8 cellular contexts compared by ENCODE assay signal in the genomic region with DNA sequence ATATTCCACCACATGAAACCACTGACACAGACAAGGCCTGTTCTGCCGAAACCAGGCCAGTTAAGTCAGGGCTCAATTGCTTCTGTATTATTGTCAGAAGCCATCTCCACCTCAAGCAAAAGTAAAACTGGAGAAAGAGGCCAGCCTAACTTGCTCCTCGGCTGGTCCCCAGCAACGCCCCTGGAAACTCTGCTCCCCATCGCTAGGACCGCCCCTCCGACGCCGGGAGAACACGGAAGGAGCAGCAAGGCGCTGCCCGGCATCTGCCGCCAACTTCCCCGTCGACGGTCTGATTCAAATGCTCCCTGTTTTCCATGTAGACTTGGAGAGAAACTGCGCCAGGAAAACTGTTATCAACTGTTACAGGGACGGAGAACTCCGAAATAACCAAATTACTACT. TPM values are rescaled to one million over a fixed set of nuclear protein-coding genes. Genes with fewer than 3 reads are reported as not detected.
DNase-seq lines count a peak whose midpoint lies in the region; ATAC-seq and TF ChIP-seq lines count a peak whose summit lies in the region.
"Not testable (repeated sequence)": the region's sequence is repeated elsewhere in the genome, so short reads cannot be mapped to it uniquely, and the experiment has no call there.

No MANE protein-coding gene starts in this region.

- H3K79me2 ChIP-seq in PC-3 (ENCODE audit: low read length): peaks cover 32% of the 10 kb centered on the region

- peak; percentile 10 for DNase-seq in EL
- DNase-seq in PC-3; activated naive CD4-positive, alpha-beta T cell treated with anti-CD3 and anti-CD28 coated beads, Interleukin-2, amount 50 U/mL, for 72 hours (ENCODE audit: low spot score in 2 of 2): not testable (repeated sequence)
- peak; percentile 9 for DNase-seq in fibroblast of pulmonary artery (ENCODE audit: low read depth)
- DNase-seq in stimulated activated naive CD8-positive, alpha-beta T cell treated with anti-CD3 and anti-CD28 coated beads, Interleukin-15, amount 100 ng/mL, for 72 hours: peak; percentile 20 to 23

- TF ChIP-seq CTCF in PC-3 (conservative IDR thresholded peaks at IDR 0.05; ENCODE audit: low read depth, low read length); fibroblast of pulmonary artery (IDR thresholded peaks at IDR 0.05; ENCODE audit: low read length, missing control alignments): not testable (repeated sequence)

- H3F3A ChIP-seq in PC-3 (ENCODE audit: low read length, unreplicated experiment): not testable (repeated sequence)

- not testable (repeated sequence) for H3K36me3 ChIP-seq in PC-3 (ENCODE audit: low read depth, low read length)

- not testable (repeated sequence) for H3K4me1 Mint-ChIP-seq in stimulated activated naive CD8-positive, alpha-beta T cell treated with anti-CD3 and anti-CD28 coated beads, Interleukin-15, amount 100 ng/mL, for 72 hours

- H2AFZ ChIP-seq in PC-3 (ENCODE audit: low read length): not testable (repeated sequence)

- H3K9me2 ChIP-seq in PC-3 (replicated peaks; ENCODE audit: low read length): not testable (repeated sequence)

- H3K4me3 ChIP-seq in PC-3 (ENCODE audit: low read length) (peak overlapping the region; percentile 72), fibroblast of pulmonary artery (replicated peaks; ENCODE audit: low read depth, low read length) (peak overlapping the region; percentile 60), mononuclear cell (ENCODE audit: low read length) (peak overlapping the region; percentile 53)

- peak overlapping the region; percentile 82 to 88 for H3K4me3 Mint-ChIP-seq in stimulated activated naive CD8-positive, alpha-beta T cell treated with anti-CD3 and anti-CD28 coated beads, Interleukin-15, amount 100 ng/mL, for 72 hours

- BruUV-seq in PC-3 (replicated peaks; lab: Mats Ljungman, UMichigan): TSS peak; percentile 43

- not testable (repeated sequence) for H3K27me3 ChIP-seq in PC-3 (ENCODE audit: low read length); mononuclear cell (ENCODE audit: insufficient read depth, low read length)

- ATAC-seq in GM21447 (IDR thresholded peaks at IDR 0.05; ENCODE audit: unreplicated experiment) (peak; percentile 77), HG03159 (IDR thresholded peaks at IDR 0.05; ENCODE audit: unreplicated experiment) (peak; percentile 59), PC-3 (peak; percentile 72)
- peak; percentile 65 to 68 for ATAC-seq in activated naive CD4-positive, alpha-beta T cell treated with anti-CD3 and anti-CD28 coated beads, Interleukin-2, amount 50 U/mL, for 72 hours
- ATAC-seq in stimulated activated naive CD8-positive, alpha-beta T cell treated with anti-CD3 and anti-CD28 coated beads, Interleukin-15, amount 100 ng/mL, for 72 hours: peak; percentile 73

- H3K36me3 Mint-ChIP-seq in activated naive CD4-positive, alpha-beta T cell treated with anti-CD3 and anti-CD28 coated beads, Interleukin-2, amount 50 U/mL, for 72 hours: not testable (repeated sequence)

- H3K4me2 ChIP-seq in PC-3 (ENCODE audit: low read length): peak overlapping the region; percentile 76

- H3K9me3 ChIP-seq in PC-3 (ENCODE audit: low read length); mononuclear cell (ENCODE audit: low read depth, low read length): not testable (repeated sequence)

- intact Hi-C loops in PC-3 (cut with micrococcal nuclease): not testable (repeated sequence)

- H3K27ac Mint-ChIP-seq in activated naive CD4-positive, alpha-beta T cell treated with anti-CD3 and anti-CD28 coated beads, Interleukin-2, amount 50 U/mL, for 72 hours: peak overlapping the region; percentile 90 to 95
- peak overlapping the region; percentile 54 to 89 for H3K27ac Mint-ChIP-seq in stimulated activated naive CD8-positive, alpha-beta T cell treated with anti-CD3 and anti-CD28 coated beads, Interleukin-15, amount 100 ng/mL, for 72 hours

- CTCF ChIA-PET in PC-3 (lab: Charles Lee): not testable (repeated sequence)

- POLR2A ChIA-PET in PC-3 (lab: Charles Lee; ENCODE audit: unreplicated experiment): not testable (repeated sequence)

- not testable (repeated sequence) for H3K9me3 Mint-ChIP-seq in activated naive CD4-positive, alpha-beta T cell treated with anti-CD3 and anti-CD28 coated beads, Interleukin-2, amount 50 U/mL, for 72 hours; stimulated activated naive CD8-positive, alpha-beta T cell treated with anti-CD3 and anti-CD28 coated beads, Interleukin-15, amount 100 ng/mL, for 72 hours

- not testable (repeated sequence) for H3K27ac ChIP-seq in PC-3 (ENCODE audit: low read length)

- not testable (repeated sequence) for H3K27me3 Mint-ChIP-seq in stimulated activated naive CD8-positive, alpha-beta T cell treated with anti-CD3 and anti-CD28 coated beads, Interleukin-15, amount 100 ng/mL, for 72 hours

- H3K4me1 ChIP-seq in PC-3 (ENCODE audit: insufficient read depth, low read length); mononuclear cell (ENCODE audit: insufficient read depth, low read length): not testable (repeated sequence)

- peak overlapping the region; percentile 57 for H3K9ac ChIP-seq in PC-3 (ENCODE audit: low read length)

- not testable (repeated sequence) for H4K20me1 ChIP-seq in PC-3 (ENCODE audit: low read length)

RNA-seq across cellular contexts. Expression of gene CTSV, which starts 26.3 kb away (rescaled TPM):
- total RNA-seq in PC-3 (2014; rRNA removed) (11.4 and 12.2 TPM in 2 replicates), mononuclear cell (0.10 TPM)
- 1 to 10 TPM; 2.6 to 2.8 TPM for total RNA-seq in activated naive CD4-positive, alpha-beta T cell treated with anti-CD3 and anti-CD28 coated beads, Interleukin-2, amount 50 U/mL, for 72 hours
